10 cellular contexts compared by ENCODE assay signal in the genomic region with DNA sequence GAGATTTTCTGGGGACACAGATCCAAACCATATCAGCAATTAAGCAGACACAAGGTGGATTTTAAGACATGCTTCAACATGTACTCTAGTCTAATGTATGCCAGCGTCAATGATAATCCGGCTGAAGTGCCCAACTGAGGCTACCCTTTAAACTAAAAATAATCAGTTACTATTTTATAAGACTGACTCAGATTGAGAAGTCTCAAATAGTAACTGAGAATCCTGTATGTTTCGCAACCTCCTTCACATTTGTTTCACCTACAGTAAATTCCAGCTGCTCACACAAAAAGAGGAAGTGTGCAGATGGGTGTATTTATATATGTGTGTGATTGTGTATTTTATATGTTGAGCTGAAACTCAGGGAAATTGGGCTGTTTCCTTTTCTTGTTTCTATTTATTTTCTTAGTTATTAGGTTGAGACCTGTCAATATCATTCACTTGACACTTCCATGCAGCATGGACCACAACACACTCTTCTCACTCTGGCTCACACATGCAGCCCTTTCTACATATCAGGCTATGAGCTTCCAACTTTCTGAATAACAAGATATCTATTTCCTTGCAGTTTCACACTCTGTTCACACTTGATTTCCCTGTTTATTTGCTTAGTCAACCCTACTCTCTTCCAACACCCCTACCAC.
DNase-seq lines count a peak whose midpoint lies in the region; ATAC-seq and TF ChIP-seq lines count a peak whose summit lies in the region.
"Had no signal": no experiment of that assay in that cellular context is flagged by ENCODE, and none has a peak within 500 bp of the region (broad histone marks: within the 10 kb centered on the region; RNA-seq: fewer than 3 reads in every experiment).

No MANE protein-coding gene starts in this region.

- H4K20me1 ChIP-seq in mammary epithelial cell (ENCODE audit: insufficient read depth, low read length): no peaks in the 10 kb centered on the region

- in situ Hi-C loops in mammary epithelial cell (cut with MboI; ENCODE audit: low sequenced_read_pairs in 2 of 2): no loop called here

- TF ChIP-seq CTCF in mammary epithelial cell (conservative IDR thresholded peaks at IDR 0.05 in 1 of 2, IDR thresholded peaks at IDR 0.05 in 1 of 2; ENCODE audit: extremely low read depth in 1 of 2, insufficient read depth in 1 of 2, low read depth in 1 of 2, low read length in 2 of 2) (no peak), upper lobe of right lung (IDR thresholded peaks at IDR 0.05) (no peak)

- peak; percentile 36 for DNase-seq in mammary epithelial cell
- no peak for DNase-seq in upper lobe of right lung
- DNase-seq in amniotic stem cell (lab: John Stamatoyannopoulos, UW): no peak
- no peak for DNase-seq in SJCRH30
- DNase-seq in NCI-H2196 (lab: John Stamatoyannopoulos, UW; ENCODE audit: unreplicated experiment): no peak
- DNase-seq: DMS79 had no signal

- dilution Hi-C loops in mammary epithelial cell (cut with HindIII; ENCODE audit: low sequenced_read_pairs): no loop called here

- H3K9me3 ChIP-seq in mammary epithelial cell (replicated peaks; ENCODE audit: insufficient read depth, low read length): no peaks in the 10 kb centered on the region
- H3K9me3 ChIP-seq in upper lobe of right lung: no peaks in the 10 kb centered on the region
- H3K9me3 ChIP-seq in SJCRH30 (replicated peaks): no peaks in the 10 kb centered on the region

- peak overlapping the region; percentile 3 for H2AFZ ChIP-seq in mammary epithelial cell (ENCODE audit: low read depth, low read length)

- WGBS in mammary epithelial cell (ENCODE audit: low coverage, missing lambda C conversion rate): 58% methylated on average over 2 of the region's 3 CpGs

- H3K4me1 ChIP-seq in mammary epithelial cell (ENCODE audit: insufficient read depth, low read length) (peaks cover 5% of the 10 kb centered on the region), upper lobe of right lung (no peaks in the 10 kb centered on the region), SJCRH30 (no peaks in the 10 kb centered on the region)

- H3K4me3 ChIP-seq in mammary epithelial cell (replicated peaks in 1 of 3; ENCODE audit: insufficient read depth in 1 of 3, low read depth in 2 of 3, low read length in 3 of 3) (no peak overlapping the region), upper lobe of right lung (no peak overlapping the region), SJCRH30 (no peak overlapping the region)
- H3K4me3 ChIP-seq: coronary artery had no signal

- ATAC-seq in GM18873 (IDR thresholded peaks at IDR 0.05; ENCODE audit: low FRiP score, unreplicated experiment) (peak; percentile 98), GM21723 (IDR thresholded peaks at IDR 0.05; ENCODE audit: unreplicated experiment) (peak; percentile 99), HG03354 (IDR thresholded peaks at IDR 0.05; ENCODE audit: poor library complexity, severe bottlenecking, unreplicated experiment) (peak; percentile 96), upper lobe of right lung (no peak)

- no peaks in the 10 kb centered on the region for H3K36me3 ChIP-seq in mammary epithelial cell (ENCODE audit: insufficient read depth, low read length)
- no peaks in the 10 kb centered on the region for H3K36me3 ChIP-seq in upper lobe of right lung
- H3K36me3 ChIP-seq in SJCRH30: no peaks in the 10 kb centered on the region

- CTCF ChIA-PET in mammary epithelial cell (lab: Charles Lee; ENCODE audit: low non-redundant PET): no interaction called here

- H3K27me3 ChIP-seq in mammary epithelial cell (ENCODE audit: insufficient read depth, low read length): no peaks in the 10 kb centered on the region
- H3K27me3 ChIP-seq in upper lobe of right lung: no peaks in the 10 kb centered on the region
- H3K27me3 ChIP-seq in SJCRH30: no peaks in the 10 kb centered on the region

- BruUV-seq in mammary epithelial cell (replicated peaks; lab: Mats Ljungman, UMichigan): no TSS peak

- H3K4me2 ChIP-seq in mammary epithelial cell (ENCODE audit: insufficient read depth, low read depth, low read length): no peak overlapping the region

- H3K9ac ChIP-seq in mammary epithelial cell (ENCODE audit: insufficient read depth, low read length): no peak overlapping the region

- intact Hi-C loops in mammary epithelial cell (cut with micrococcal nuclease): no loop called here
- intact Hi-C loops in upper lobe of right lung (cut with DNase I): no loop called here

- H3K79me2 ChIP-seq in mammary epithelial cell (ENCODE audit: insufficient read depth, low read length): no peaks in the 10 kb centered on the region

- H3K27ac ChIP-seq in mammary epithelial cell (ENCODE audit: insufficient read depth, low read depth, low read length) (no peak overlapping the region), upper lobe of right lung (no peak overlapping the region), SJCRH30 (no peak overlapping the region)
- H3K27ac ChIP-seq: coronary artery had no signal
